In genomic region chr13:25170554-25171107, GRCh38 we compare ENCODE assay signal across 8 cellular contexts. TPM values are rescaled to one million over a fixed set of nuclear protein-coding genes. Genes with fewer than 3 reads are reported as not detected.
DNase-seq lines count a peak whose midpoint lies in the region; ATAC-seq and TF ChIP-seq lines count a peak whose summit lies in the region.

No MANE protein-coding gene starts in this region.

- H3K27me3 ChIP-seq in RWPE2 (ENCODE audit: insufficient read depth, poor library complexity, severe bottlenecking), result peaks cover 89% of the 10 kb centered on the region
- H3K27me3 ChIP-seq in spleen (replicated peaks in 1 of 7), result peaks cover 0 to 76% (median 54%) of the 10 kb centered on the region in 7 donors

- H3K36me3 ChIP-seq in RWPE2 (ENCODE audit: low read depth), result no peaks in the 10 kb centered on the region
- H3K36me3 ChIP-seq in spleen, result no peaks in the 10 kb centered on the region

- peak; percentile 31; the same call in 1 of the 3 replicates for ATAC-seq in RWPE2 (ENCODE audit: low read depth)

- H3K4me3 ChIP-seq in RWPE2 (ENCODE audit: severe bottlenecking) (no peak overlapping the region), spleen (peak overlapping the region in 7 of 8 donors; percentile 14 to 64 (median 26))

- TF ChIP-seq POLR2A in spleen (IDR thresholded peaks at IDR 0.05), result no peak

- TF ChIP-seq CTCF in RWPE2 (IDR thresholded peaks at IDR 0.05; ENCODE audit: poor library complexity, severe bottlenecking), result no peak
- no peak for TF ChIP-seq CTCF in spleen (IDR thresholded peaks at IDR 0.05 in 8 of 11, conservative IDR thresholded peaks at IDR 0.05 in 3 of 11)

- intact Hi-C loops in spleen (cut with DNase I; ENCODE audit: low total_unique reads), result no loop called here

- 4 to 7% (median 5%) methylated on average over 37 to 74 of the region's 74 CpGs for whole genome bisulfite sequencing in spleen, 5 donors

- H3K4me1 ChIP-seq in RWPE2 (ENCODE audit: insufficient read depth, poor library complexity, severe bottlenecking) (no peaks in the 10 kb centered on the region), spleen (peaks cover 4 to 21% (median 15%) of the 10 kb centered on the region in 6 donors)

- no peak overlapping the region for H3K27ac ChIP-seq in RWPE2 (ENCODE audit: poor library complexity, severe bottlenecking)
- no peak overlapping the region for H3K27ac ChIP-seq in spleen

- no peaks in the 10 kb centered on the region for H3K9me3 ChIP-seq in RWPE2 (ENCODE audit: severe bottlenecking)
- no peaks in the 10 kb centered on the region for H3K9me3 ChIP-seq in spleen

- DNase-seq in NCI-H1105 treated with DMSO at 0.1 percent for 48 hours (lab: John Stamatoyannopoulos, UW), result peak; percentile 16
- no peak for DNase-seq in NCI-H1105 (lab: John Stamatoyannopoulos, UW)
- no peak for DNase-seq in RWPE2 (ENCODE audit: low spot score)
- DNase-seq in hippocampal formation (lab: John Stamatoyannopoulos, UW), result peak; percentile 73 to 78
- DNase-seq in spleen, result no peak
- DNase-seq in effector CD4-positive, alpha-beta T cell, result no peak
- DNase-seq in AML-193 (lab: John Stamatoyannopoulos, UW), result no peak
- DNase-seq in inferior parietal cortex (ENCODE audit: extremely low spot score), result no peak

RNA-seq across cellular contexts. Expression of gene AMER2, which starts 1.5 kb away (rescaled TPM):
- not detected for total RNA-seq in spleen
- not detected for polyA plus RNA-seq in spleen

Comparison
In these comparisons a context has a peak if more than half of its experiments do, and no peak if none do; other contexts are left out.
1. DNase-seq: peak in NCI-H1105 treated with DMSO at 0.1 percent for 48 hours (single experiment) and hippocampal formation (2 of 2); none in NCI-H1105 (single experiment), RWPE2 (single experiment), spleen (single experiment), effector CD4-positive, alpha-beta T cell (single experiment), AML-193 (0 of 2) and inferior parietal cortex (single experiment).